Comparison of ENCODE assay signal across 18 cellular contexts in genomic region chr18:23849141-23849540, GRCh38.
A peak's percentile ranks its signal among the peaks of the same experiment; 100 is the strongest.
DNase-seq lines count a peak whose midpoint lies in the region; ATAC-seq, FAIRE-seq and TF ChIP-seq lines count a peak whose summit lies in the region.
"Had no signal": no experiment of that assay in that cellular context is flagged by ENCODE, and none has a peak within 500 bp of the region (broad histone marks: within the 10 kb centered on the region; RNA-seq: fewer than 3 reads in every experiment).

No MANE protein-coding gene starts in this region.

- H3K18ac ChIP-seq in H1 (ENCODE audit: extremely low read depth, low read length) = no peak overlapping the region

- no peak overlapping the region for H4K5ac ChIP-seq in H1 (ENCODE audit: insufficient read length, low read depth, low read length)

- 0 out of 2 replicates have a peak, but pooled peaks cover 4% of the 10 kb centered on the region for H3K4me1 ChIP-seq in Caco-2
- peaks cover 0 to 2% (median 0%) of the 10 kb centered on the region in 4 experiments; a peak in 4 of 7 replicates for H3K4me1 ChIP-seq in H1 (replicated peaks in 1 of 4; ENCODE audit: control insufficient read depth in 3 of 4, insufficient read depth in 4 of 4, low read length in 3 of 4)
- peaks cover 10% of the 10 kb centered on the region for H3K4me1 ChIP-seq in GM23248 (ENCODE audit: insufficient read depth)

- H3K36me3 ChIP-seq in Caco-2 (ENCODE audit: control insufficient read depth, insufficient read depth, low read length) (peaks cover 1% of the 10 kb centered on the region; the same call in 1 of the 2 replicates), H1 (ENCODE audit: control insufficient read depth in 2 of 4, insufficient read depth in 4 of 4, low read length in 3 of 4) (no peaks in the 10 kb centered on the region), GM23248 (ENCODE audit: low read depth) (no peaks in the 10 kb centered on the region)
- H3K36me3 ChIP-seq: SJCRH30 had no signal

- H2BK120ac ChIP-seq in H1 (replicated peaks; ENCODE audit: low read depth, low read length) = no peak overlapping the region

- in situ Hi-C loops in GM23248 (cut with MboI) = no loop called here

- no peak for TF ChIP-seq POLR2A in H1 (IDR thresholded peaks at IDR 0.05; ENCODE audit: control extremely low read depth in 1 of 2, low read depth in 2 of 2, low read length in 2 of 2)

- no peaks in the 10 kb centered on the region for H3K23me2 ChIP-seq in H1 (ENCODE audit: low read depth, low read length)

- 67% methylated on average over 1 of the region's 1 CpG; no CpG with 5 or more reads in 1 of the 2 experiments for WGBS in H1 (ENCODE audit: extremely low coverage in 1 of 2, insufficient coverage in 1 of 2, insufficient read length in 1 of 2, insufficient replicate concordance in 2 of 2, low coverage in 1 of 2, low lambda C conversion rate in 2 of 2, missing lambda C conversion rate in 1 of 2), 2 experiments
- 100% methylated on average over 1 of the region's 1 CpG for WGBS in GM23248 (ENCODE audit: low coverage in 1 of 2, low lambda C conversion rate in 2 of 2, missing lambda C conversion rate in 2 of 2), 2 experiments

- H3K79me2 ChIP-seq in H1 (ENCODE audit: control insufficient read depth in 1 of 2, insufficient read depth in 2 of 2, low read length in 2 of 2) = no peaks in the 10 kb centered on the region
- no peaks in the 10 kb centered on the region for H3K79me2 ChIP-seq in GM23248 (ENCODE audit: insufficient read depth)

- no peak overlapping the region for H3K4me3 Mint-ChIP-seq in Caco-2 (ENCODE audit: unreplicated experiment)
- H3K4me3 Mint-ChIP-seq: CD8-positive, alpha-beta memory T cell had no signal

- no peaks in the 10 kb centered on the region for H3K9me2 ChIP-seq in GM23248 (ENCODE audit: insufficient read depth)

- peaks cover 20% of the 10 kb centered on the region for H3K36me3 Mint-ChIP-seq in Caco-2 (ENCODE audit: insufficient read depth, unreplicated experiment)

- H3K9ac ChIP-seq in H1 (replicated peaks in 1 of 4; ENCODE audit: extremely low read depth in 1 of 4, low read depth in 3 of 4, low read length in 3 of 4) (no peak overlapping the region), GM23248 (no peak overlapping the region)
- H3K9ac ChIP-seq: BLaER1 had no signal

- peak overlapping the region; percentile 55 for H3K27ac Mint-ChIP-seq in Caco-2 (ENCODE audit: unreplicated experiment)

- no peak for TF ChIP-seq RAD21 in H1 (IDR thresholded peaks at IDR 0.05 in 1 of 2, conservative IDR thresholded peaks at IDR 0.05 in 1 of 2; ENCODE audit: low read depth in 2 of 2, low read length in 2 of 2)

- H3F3A ChIP-seq in GM23248 (ENCODE audit: insufficient read depth) = no peaks in the 10 kb centered on the region

- H4K8ac ChIP-seq in H1 (ENCODE audit: extremely low read depth, insufficient read depth, low read length) = no peak overlapping the region

- no peak overlapping the region for H3K14ac ChIP-seq in H1 (ENCODE audit: insufficient read length)

- H3K9me3 ChIP-seq in Caco-2 (no peaks in the 10 kb centered on the region), H1 (ENCODE audit: insufficient read depth in 2 of 2, low read depth in 1 of 2, low read length in 1 of 2) (no peaks in the 10 kb centered on the region), GM23248 (ENCODE audit: low read depth) (no peaks in the 10 kb centered on the region)
- H3K9me3 ChIP-seq: SJCRH30 had no signal

- DNase-seq in Caco-2 = no peak
- peak; percentile 42 for DNase-seq in NCI-H69 (lab: John Stamatoyannopoulos, UW)
- DNase-seq in H1 (ENCODE audit: low read depth in 1 of 2, low spot score in 2 of 2) = no peak
- peak; percentile 80 for DNase-seq in kidney tubule cell (ENCODE audit: low spot score)
- DNase-seq in D721Med (ENCODE audit: insufficient read length, low spot score) = no peak
- DNase-seq in GM23248 = no peak
- DNase-seq: CD8-positive, alpha-beta memory T cell; DMS 273 treated with DMSO at 0.1 percent for 48 hours; GDM1; H7; NCI-H1436; NCI-H2029; NCI-H510A treated with DMSO at 0.1 percent for 48 hours; SJCRH30 had no signal

- H2BK12ac ChIP-seq in H1 (ENCODE audit: low read depth, low read length) = no peak overlapping the region

- H2AFZ ChIP-seq in H1 (ENCODE audit: low read length) = 0 out of 2 replicates have a peak overlapping the region, but pooled peaks have one; percentile 64
- H2AFZ ChIP-seq in GM23248 = no peak overlapping the region

- H3K9me3 Mint-ChIP-seq in Caco-2 (ENCODE audit: unreplicated experiment) = no peaks in the 10 kb centered on the region
- H3K9me3 Mint-ChIP-seq: CD8-positive, alpha-beta memory T cell had no signal

- no peaks in the 10 kb centered on the region for H3K27me3 Mint-ChIP-seq in Caco-2 (ENCODE audit: insufficient read depth, unreplicated experiment)

- no peak overlapping the region for H2BK15ac ChIP-seq in H1 (ENCODE audit: low read length)

- no peak overlapping the region for H2AK5ac ChIP-seq in H1 (ENCODE audit: low read depth, low read length)

- no peak overlapping the region for H2BK5ac ChIP-seq in H1 (ENCODE audit: low read depth, low read length)

- H3K27me3 ChIP-seq in Caco-2 (replicated peaks; ENCODE audit: control insufficient read depth, insufficient read depth, low read length) = no peaks in the 10 kb centered on the region
- H3K27me3 ChIP-seq in H1 (replicated peaks in 1 of 4; ENCODE audit: control insufficient read depth in 3 of 4, extremely low read depth in 1 of 4, insufficient read depth in 3 of 4, low read length in 3 of 4) = no peaks in the 10 kb centered on the region
- H3K27me3 ChIP-seq in GM23248 (replicated peaks; ENCODE audit: insufficient read depth) = no peaks in the 10 kb centered on the region
- H3K27me3 ChIP-seq: BLaER1, SJCRH30 had no signal

- no peak overlapping the region for H4K91ac ChIP-seq in H1 (replicated peaks; ENCODE audit: insufficient read length, low read length)

- no peak overlapping the region for H3K27ac ChIP-seq in H1 (ENCODE audit: low read depth, low read length)
- H3K27ac ChIP-seq in GM23248 = no peak overlapping the region
- H3K27ac ChIP-seq: BLaER1, SJCRH30 had no signal

- H3K4me1 Mint-ChIP-seq in Caco-2 (ENCODE audit: low read depth, unreplicated experiment) = peaks cover 7% of the 10 kb centered on the region

- no TSS peak for BruUV-seq in Caco-2 (replicated peaks; lab: Mats Ljungman, UMichigan)

- no peak overlapping the region for H2BK20ac ChIP-seq in H1 (ENCODE audit: low read length)

- no peak overlapping the region for H3K4ac ChIP-seq in H1 (replicated peaks; ENCODE audit: insufficient read length, low read depth, low read length)

- no peak overlapping the region for H3K56ac ChIP-seq in H1 (replicated peaks; ENCODE audit: insufficient read length, low read depth, low read length)

- CTCF ChIA-PET in Caco-2 (lab: Charles Lee) (no interaction called here), H1 (lab: Charles Lee; ENCODE audit: partially characterized antibody) (no interaction called here)

- no peak for ATAC-seq in HG02981 (IDR thresholded peaks at IDR 0.05; ENCODE audit: unreplicated experiment)
- no peak for ATAC-seq in GM18520 (IDR thresholded peaks at IDR 0.05; ENCODE audit: unreplicated experiment)

- TF ChIP-seq EP300 in H1 (IDR thresholded peaks at IDR 0.05; ENCODE audit: borderline replicate concordance in 1 of 2, low read depth in 2 of 2, low read length in 2 of 2) = no peak

- H3K79me1 ChIP-seq in H1 (ENCODE audit: low read depth, low read length) = no peaks in the 10 kb centered on the region

- TF ChIP-seq CTCF in Caco-2 (IDR thresholded peaks at IDR 0.05; ENCODE audit: insufficient read depth in 1 of 2, low read depth in 1 of 2, low read length in 1 of 2, severe bottlenecking in 1 of 2, unreplicated experiment in 1 of 2) = no peak
- no peak for TF ChIP-seq CTCF in H1 (IDR thresholded peaks at IDR 0.05; ENCODE audit: control extremely low read depth in 1 of 3, insufficient read depth in 1 of 3, low read depth in 1 of 3, low read length in 3 of 3)
- no peak for TF ChIP-seq CTCF in D721Med (IDR thresholded peaks at IDR 0.05; ENCODE audit: insufficient read depth, missing control alignments)

- intact Hi-C loops in Caco-2 (cut with micrococcal nuclease; ENCODE audit: unreplicated experiment) = no loop called here

- no peak overlapping the region for H3K4me3 ChIP-seq in Caco-2 (ENCODE audit: low read depth, low read length)
- no peak overlapping the region for H3K4me3 ChIP-seq in H1 (ENCODE audit: extremely low read depth in 1 of 4, insufficient read depth in 2 of 4, low read depth in 3 of 4, low read length in 4 of 4)
- H3K4me3 ChIP-seq in GM23248 = no peak overlapping the region
- H3K4me3 ChIP-seq: BLaER1, SJCRH30 had no signal

- POLR2A ChIA-PET in Caco-2 (lab: Charles Lee) (no interaction called here), H1 (lab: Charles Lee; ENCODE audit: partially characterized antibody) (no interaction called here)

- H4K20me1 ChIP-seq in H1 (replicated peaks in 1 of 2; ENCODE audit: control insufficient read depth in 1 of 2, insufficient read depth in 2 of 2, low read length in 2 of 2) (no peaks in the 10 kb centered on the region), GM23248 (ENCODE audit: insufficient read depth) (no peaks in the 10 kb centered on the region)
- H4K20me1 ChIP-seq: BLaER1 had no signal

- H3K23ac ChIP-seq in H1 (ENCODE audit: insufficient read length) = no peak overlapping the region

- H3K4me2 ChIP-seq in H1 (ENCODE audit: insufficient read depth in 1 of 2, low read depth in 2 of 2, low read length in 2 of 2) (no peak overlapping the region), GM23248 (ENCODE audit: unreplicated experiment) (no peak overlapping the region)
- H3K4me2 ChIP-seq: BLaER1 had no signal

- FAIRE-seq in H1 (lab: Jason Lieb, UNC) (no peak), D721Med (lab: Jason Lieb, UNC) (no peak)
- FAIRE-seq: GM18507 had no signal

TF ChIP-seq in H1, 55 proteins besides CTCF, POLR2A, EP300 and RAD21 (continues in another document):
- TF ChIP-seq NRF1 (IDR thresholded peaks at IDR 0.05; ENCODE audit: low read depth, low read length) = no peak
- TF ChIP-seq SP4 (IDR thresholded peaks at IDR 0.05; ENCODE audit: low read length) = no peak
- TF ChIP-seq RBBP5 (IDR thresholded peaks at IDR 0.05; ENCODE audit: borderline replicate concordance, low read depth, low read length) = no peak

Comparison
In these comparisons a context has a peak if more than half of its experiments do, and no peak if none do; other contexts are left out.
1. DNase-seq: peak in NCI-H69 (single experiment) and kidney tubule cell (single experiment); none in Caco-2 (0 of 2), H1 (0 of 2), D721Med (single experiment) and GM23248 (single experiment).